ENCODE assay signal across 8 cellular contexts in genomic region chr3:9809239-9809614, GRCh38. TPM values are rescaled to one million over a fixed set of nuclear protein-coding genes. Genes with fewer than 3 reads are reported as not detected.
DNase-seq lines count a peak whose midpoint lies in the region; TF ChIP-seq lines count a peak whose summit lies in the region.

No MANE protein-coding gene starts in this region.

- no peaks in the 10 kb centered on the region for H3K9me3 Mint-ChIP-seq in endodermal cell

- H3K4me1 ChIP-seq in SJSA1 (replicated peaks): peaks cover 15% of the 10 kb centered on the region
- H3K4me1 ChIP-seq in endodermal cell (ENCODE audit: control insufficient read depth, insufficient read depth, low read length): peaks cover 3% of the 10 kb centered on the region
- peaks cover 8% of the 10 kb centered on the region for H3K4me1 ChIP-seq in ovary (ENCODE audit: insufficient read depth)

- H3K4me3 ChIP-seq in SJSA1 (no peak overlapping the region), endodermal cell (ENCODE audit: low read length) (peak overlapping the region; percentile 71), ovary (peak overlapping the region; percentile 65)

- intact Hi-C loops in ovary (cut with DNase I): no loop called here

- 86 to 98% methylated on average over 4 of the region's 4 CpGs for WGBS in endodermal cell (ENCODE audit: insufficient coverage in 1 of 2, insufficient read length in 1 of 2), 2 experiments
- 86 to 92% (median 87%) methylated on average over 4 of the region's 4 CpGs for WGBS in ovary, 3 donors

- no peaks in the 10 kb centered on the region for H3K27me3 ChIP-seq in SJSA1 (replicated peaks)
- H3K27me3 ChIP-seq in endodermal cell (ENCODE audit: control insufficient read depth, insufficient read depth, low read length, poor library complexity, severe bottlenecking): peaks cover 6% of the 10 kb centered on the region
- no peaks in the 10 kb centered on the region for H3K27me3 ChIP-seq in ovary

- peaks cover 33% of the 10 kb centered on the region for H3K36me3 Mint-ChIP-seq in endodermal cell (ENCODE audit: low read depth)

- H3K27ac ChIP-seq in SJSA1 (peak overlapping the region; percentile 78), endodermal cell (ENCODE audit: low read depth, low read length) (peak overlapping the region; percentile 71), ovary (peak overlapping the region; percentile 0 to 92)

- H3K4me3 Mint-ChIP-seq in endodermal cell: peak overlapping the region; percentile 61

- peaks cover 8% of the 10 kb centered on the region for H3K4me1 Mint-ChIP-seq in endodermal cell

- TF ChIP-seq POLR2A in ovary (IDR thresholded peaks at IDR 0.05): no peak

- peak overlapping the region; percentile 50 for H3K27ac Mint-ChIP-seq in endodermal cell

- TF ChIP-seq EP300 in ovary (IDR thresholded peaks at IDR 0.05): no peak

- TF ChIP-seq CTCF in endodermal cell (conservative IDR thresholded peaks at IDR 0.05) (no peak), ovary (IDR thresholded peaks at IDR 0.05) (no peak)

- H3K27me3 Mint-ChIP-seq in endodermal cell (ENCODE audit: insufficient read depth): peaks cover 17% of the 10 kb centered on the region

- H3K9me3 ChIP-seq in SJSA1 (replicated peaks): no peaks in the 10 kb centered on the region
- no peaks in the 10 kb centered on the region for H3K9me3 ChIP-seq in endodermal cell (ENCODE audit: control insufficient read depth, low read length)
- H3K9me3 ChIP-seq in ovary: no peaks in the 10 kb centered on the region

- H3K36me3 ChIP-seq in SJSA1: peaks cover 76% of the 10 kb centered on the region
- peaks cover 39% of the 10 kb centered on the region for H3K36me3 ChIP-seq in endodermal cell (ENCODE audit: control insufficient read depth, insufficient read depth, low read length)
- H3K36me3 ChIP-seq in ovary: no peaks in the 10 kb centered on the region

- DNase-seq in NCI-H510A treated with DMSO at 0.1 percent for 48 hours (lab: John Stamatoyannopoulos, UW) (peak; percentile 43), NCI-H510A (lab: John Stamatoyannopoulos, UW) (no peak), SJSA1 (ENCODE audit: low read depth in 1 of 2, low spot score in 2 of 2) (peak in 1 of 2 experiments; percentile 15), endodermal cell (peak; percentile 65), ovary (no peak), GOT3 (lab: John Stamatoyannopoulos, UW) (no peak), NCI-H146 treated with DMSO at 0.1 percent for 48 hours (lab: John Stamatoyannopoulos, UW; ENCODE audit: unreplicated experiment) (no peak), RKO (ENCODE audit: low spot score) (no peak)

- H3K9ac ChIP-seq in endodermal cell (ENCODE audit: extremely low read depth, low read length, poor library complexity, severe bottlenecking): peak overlapping the region; percentile 39

RNA-seq across cellular contexts. Expression of gene TTLL3, which starts 0.8 kb away (rescaled TPM):
- 2.3 and 5.8 TPM in 2 replicates for total RNA-seq in SJSA1 (2014; rRNA removed; shearing (Covaris generic))
- 10 to 100 TPM; 21.6 to 35.0 TPM for total RNA-seq in endodermal cell
- polyA plus RNA-seq in endodermal cell (2013, experiment 1 of 2): 32.0 TPM
- 27.1 TPM for polyA plus RNA-seq in endodermal cell (2013, experiment 2 of 2)
- 10 to 100 TPM; 53.4 to 94.4 (median 65.1) TPM for total RNA-seq in ovary
- 10 to 100 TPM; 43.0 to 62.0 TPM for polyA plus RNA-seq in ovary

RNA-seq across cellular contexts. Expression of gene ARPC4, which starts 16.3 kb away (rescaled TPM):
- total RNA-seq in SJSA1 (2014; rRNA removed; shearing (Covaris generic)): 185 and 270 TPM in 2 replicates
- total RNA-seq in endodermal cell (100 to 1,000 TPM; 150 to 153 TPM), ovary (100 to 1,000 TPM in 3 of 7 donors, 10 to 100 TPM in 4; 58.3 to 123 (median 85.1) TPM)
- polyA plus RNA-seq in endodermal cell (2013, experiment 1 of 2): 114 TPM
- 116 TPM for polyA plus RNA-seq in endodermal cell (2013, experiment 2 of 2)
- polyA plus RNA-seq in ovary: 100 to 1,000 TPM in 1 of 2 donors, 10 to 100 TPM in 1; 75.2 to 189 TPM

RNA-seq across cellular contexts. Expression of gene TADA3, which starts 17.0 kb away (rescaled TPM):
- 102 and 111 TPM in 2 replicates for total RNA-seq in SJSA1 (2014; rRNA removed; shearing (Covaris generic))
- total RNA-seq in endodermal cell (10 to 100 TPM; 52.4 to 62.0 TPM), ovary (10 to 100 TPM; 49.4 to 77.9 (median 67.4) TPM)
- polyA plus RNA-seq in endodermal cell (2013, experiment 1 of 2): 84.8 TPM
- 74.3 TPM for polyA plus RNA-seq in endodermal cell (2013, experiment 2 of 2)
- 10 to 100 TPM; 45.5 to 49.5 TPM for polyA plus RNA-seq in ovary

RNA-seq across cellular contexts. Expression of gene RPUSD3, which starts 34.6 kb away (rescaled TPM):
- 30.5 and 49.5 TPM in 2 replicates for total RNA-seq in SJSA1 (2014; rRNA removed; shearing (Covaris generic))
- 10 to 100 TPM; 56.9 to 67.1 TPM for total RNA-seq in endodermal cell
- polyA plus RNA-seq in endodermal cell (2013, experiment 1 of 2): 52.2 TPM
- polyA plus RNA-seq in endodermal cell (2013, experiment 2 of 2): 47.5 TPM
- 10 to 100 TPM; 23.3 to 32.2 (median 26.9) TPM for total RNA-seq in ovary
- 10 to 100 TPM; 19.4 to 21.5 TPM for polyA plus RNA-seq in ovary

RNA-seq across cellular contexts. Expression of gene CAMK1, which starts 39.5 kb away (rescaled TPM):
- 10.0 and 11.8 TPM in 2 replicates for total RNA-seq in SJSA1 (2014; rRNA removed; shearing (Covaris generic))
- total RNA-seq in endodermal cell: 10 to 100 TPM; 10.1 to 13.3 TPM
- polyA plus RNA-seq in endodermal cell (2013, experiment 1 of 2): 13.6 TPM
- 14.6 TPM for polyA plus RNA-seq in endodermal cell (2013, experiment 2 of 2)
- total RNA-seq in ovary: 10 to 100 TPM; 38.4 to 67.3 (median 48.4) TPM
- 10 to 100 TPM; 34.8 to 38.7 TPM for polyA plus RNA-seq in ovary

Comparison
In these comparisons a context has a peak if more than half of its experiments do, and no peak if none do; other contexts are left out.
1. DNase-seq: peak in NCI-H510A treated with DMSO at 0.1 percent for 48 hours (single experiment) and endodermal cell (single experiment); none in NCI-H510A (single experiment), ovary (0 of 5), GOT3 (single experiment), NCI-H146 treated with DMSO at 0.1 percent for 48 hours (single experiment) and RKO (single experiment).
2. Peak in every context shown above with its lines, with median percentiles within 50 percentile points of each other: H3K27ac ChIP-seq.